Comparison of ENCODE assay signal across 33 cellular contexts in genomic region chr6:52133326-52133725, GRCh38. TPM values are rescaled to one million over a fixed set of nuclear protein-coding genes. Genes with fewer than 3 reads are reported as not detected.
"Had no signal": no experiment of that assay in that cellular context is flagged by ENCODE, and none has a peak within 500 bp of the region (broad histone marks: within the 10 kb centered on the region; RNA-seq: fewer than 3 reads in every experiment).

No MANE protein-coding gene starts in this region.

- H3K4me1 ChIP-seq: parathyroid adenoma, stomach, thyroid gland, tibial nerve, upper lobe of left lung, vagina had no signal

- H3K4me3 ChIP-seq: neural progenitor cell, ovary, psoas muscle, stomach, thoracic aorta, thyroid gland, tibial nerve, upper lobe of left lung, vagina had no signal

- H3K27me3 ChIP-seq: neural progenitor cell, ovary, stomach, thyroid gland, upper lobe of left lung, vagina had no signal

- H3K9me3 ChIP-seq: ovary, psoas muscle, stomach, thoracic aorta, thyroid gland, tibial nerve, upper lobe of left lung, vagina had no signal

- DNase-seq: naive thymus-derived CD8-positive, alpha-beta T cell; occipital lobe; ovary; posterior cingulate gyrus; psoas muscle; right cardiac atrium; small intestine; stimulated activated CD4-positive, alpha-beta T cell treated with anti-CD3 and anti-CD28 coated beads, Interleukin-15, amount 100 ng/mL, for 24 hours; stimulated activated CD4-positive, alpha-beta T cell treated with anti-CD3 and anti-CD28 coated beads, Interleukin-2, amount 100 ng/mL, for 24 hours; stimulated activated CD4-positive, alpha-beta T cell treated with anti-CD3 and anti-CD28 coated beads, Interleukin-2, amount 100 ng/mL, for 48 hours; stimulated activated CD4-positive, alpha-beta T cell treated with anti-CD3 and anti-CD28 coated beads, Interleukin-4, amount 100 ng/mL, for 24 hours; stimulated activated naive B cell treated with anti-CD40 and anti-IgM and Interleukin-4, amounts not matched to agents 10 μg/mL and 1 μg/mL and 100 μg/mL, for 72 hours; stimulated activated naive CD4-positive, alpha-beta T cell treated with Interleukin-2 at 50 U/mL for 16 hours; stomach; thyroid gland; trophoblast cell; upper lobe of left lung had no signal

- H2AFZ ChIP-seq: neural progenitor cell, parathyroid adenoma had no signal

- H3K36me3 ChIP-seq: neural progenitor cell, ovary, stomach, thoracic aorta, thyroid gland, tibial nerve, upper lobe of left lung, vagina had no signal

- H3K9ac ChIP-seq: neural progenitor cell, parathyroid adenoma had no signal

- H3K27ac ChIP-seq: neural progenitor cell, ovary, parathyroid adenoma, psoas muscle, stomach, thoracic aorta, thyroid gland, tibial nerve, upper lobe of left lung, vagina had no signal

- H3K4me2 ChIP-seq: neural progenitor cell had no signal

- ATAC-seq: naive thymus-derived CD8-positive, alpha-beta T cell; natural killer cell treated with Interleukin-12 subunit alpha and Interleukin-12 subunit beta and Interleukin-15 and Interleukin-18, amount 100 ng/mL, for 72 hours; psoas muscle; right cardiac atrium; sciatic nerve; stimulated activated effector memory CD8-positive, alpha-beta T cell treated with anti-CD3 and anti-CD28 coated beads, Interleukin-12 subunit alpha, Interleukin-12 subunit beta, amount 100 ng/mL, for 72 hours; stimulated activated naive B cell treated with anti-CD40 and anti-IgM and Interleukin-4, amounts not matched to agents 10 μg/mL and 1 μg/mL and 100 μg/mL, for 72 hours had no signal

- H3K79me2 ChIP-seq: parathyroid adenoma had no signal

RNA-seq across cellular contexts. Expression of gene PKHD1, which starts 45.9 kb away (rescaled TPM):
- total RNA-seq: naive thymus-derived CD8-positive, alpha-beta T cell; natural killer cell treated with Interleukin-12 subunit alpha and Interleukin-12 subunit beta and Interleukin-15 and Interleukin-18, amount 100 ng/mL, for 72 hours; osteoblast had no signal
- polyA plus RNA-seq: naive thymus-derived CD8-positive, alpha-beta T cell; neural cell had no signal

RNA-seq across cellular contexts. Expression of gene IL17A, which starts 52.8 kb away (rescaled TPM):
- total RNA-seq: naive thymus-derived CD8-positive, alpha-beta T cell; occipital lobe; osteoblast; ovary; progenitor cell of endocrine pancreas; psoas muscle; renal cortical epithelial cell; right cardiac atrium; sciatic nerve; skeletal muscle tissue; stomach; subcutaneous adipose tissue; temporal lobe; thoracic aorta; thyroid gland; tibial nerve; upper lobe of left lung; ureter; vagina had no signal
- polyA plus RNA-seq: naive thymus-derived CD8-positive, alpha-beta T cell; neural cell; ovary; psoas muscle; right cardiac atrium had no signal
